Comparison of ENCODE assay signal across 1 cellular context in genomic region chrX:131577999-131578734, GRCh38.
TF ChIP-seq lines count a peak whose summit lies in the region.

No MANE protein-coding gene starts in this region.

TF ChIP-seq in HEK293T, 16 proteins besides CTCF, POLR2A, EP300 and RAD21 (continued from another document):
- TF ChIP-seq, protein P1, sequence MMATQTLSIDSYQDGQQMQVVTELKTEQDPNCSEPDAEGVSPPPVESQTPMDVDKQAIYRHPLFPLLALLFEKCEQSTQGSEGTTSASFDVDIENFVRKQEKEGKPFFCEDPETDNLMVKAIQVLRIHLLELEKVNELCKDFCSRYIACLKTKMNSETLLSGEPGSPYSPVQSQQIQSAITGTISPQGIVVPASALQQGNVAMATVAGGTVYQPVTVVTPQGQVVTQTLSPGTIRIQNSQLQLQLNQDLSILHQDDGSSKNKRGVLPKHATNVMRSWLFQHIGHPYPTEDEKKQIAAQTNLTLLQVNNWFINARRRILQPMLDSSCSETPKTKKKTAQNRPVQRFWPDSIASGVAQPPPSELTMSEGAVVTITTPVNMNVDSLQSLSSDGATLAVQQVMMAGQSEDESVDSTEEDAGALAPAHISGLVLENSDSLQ (IDR thresholded peaks at IDR 0.05): no peak
- TF ChIP-seq FOXA1 (IDR thresholded peaks at IDR 0.05): no peak
- TF ChIP-seq LEF1 (IDR thresholded peaks at IDR 0.05; ENCODE audit: borderline replicate concordance): no peak
- no peak for TF ChIP-seq SP1 (IDR thresholded peaks at IDR 0.05)
- TF ChIP-seq ARNT (IDR thresholded peaks at IDR 0.05): no peak
TF ChIP-seq in HEK293T: peak in this region for 0.
